In the genomic region with DNA sequence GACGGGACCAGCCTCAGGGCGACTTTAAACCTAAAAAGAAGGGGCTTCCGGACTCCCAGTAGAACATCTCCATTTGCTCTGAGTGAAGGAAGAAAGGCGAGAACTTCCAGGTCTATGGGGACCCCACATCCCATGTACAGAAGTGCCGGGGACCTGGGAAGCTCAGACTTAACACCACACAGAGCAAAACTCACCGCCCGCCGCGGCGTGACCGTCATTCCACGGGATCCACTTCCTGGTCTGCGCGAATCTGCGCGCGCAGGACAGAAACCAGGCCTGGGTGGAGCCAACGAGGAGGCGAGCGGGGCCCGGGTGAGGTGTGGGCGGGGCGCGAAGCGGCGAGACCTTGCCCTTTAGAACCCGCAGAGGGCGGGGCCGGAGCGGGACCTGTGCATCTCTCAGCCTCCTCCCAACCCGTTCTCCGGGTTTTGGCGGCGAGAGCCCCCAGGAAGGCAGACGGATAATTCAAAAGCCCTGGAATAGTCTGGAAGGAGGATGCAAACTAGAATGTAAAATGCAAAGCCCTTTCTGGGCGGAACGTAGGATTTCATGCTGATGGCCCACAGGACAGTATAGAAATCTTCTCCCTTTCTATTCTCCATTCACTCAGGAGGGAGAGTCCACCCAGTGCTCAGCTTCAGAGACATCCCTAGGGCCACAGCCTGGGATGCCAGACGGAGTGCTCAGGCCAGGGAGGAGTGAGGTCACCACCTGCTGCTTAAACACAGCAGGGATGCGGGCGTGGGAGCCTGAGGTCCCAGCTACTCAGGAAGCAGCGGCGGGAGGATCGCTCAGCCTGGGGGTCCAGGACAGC, we compare ENCODE assay signal across 8 cellular contexts. TPM values are rescaled to one million over a fixed set of nuclear protein-coding genes. Genes with fewer than 3 reads are reported as not detected.
DNase-seq lines count a peak whose midpoint lies in the region; ATAC-seq and TF ChIP-seq lines count a peak whose summit lies in the region.
"Not testable (repeated sequence)": the region's sequence is repeated elsewhere in the genome, so short reads cannot be mapped to it uniquely, and the experiment has no call there.

A gene (minus strand): TSS at position 242 of the 814 bp plus-strand sequence. CDS start 3,347 bp downstream, outside the sequence.

- H3K36me3 Mint-ChIP-seq in activated CD4-positive, alpha-beta T cell treated with anti-CD3 and anti-CD28 coated beads, Interleukin-2, amount 10 ng/mL, durations not matched to agents 24 days and 14 days (ENCODE audit: low read depth) = peaks cover 38% of the 10 kb centered on the region

- peak within 1 kb of the TSS; percentile 40 for H3K27ac ChIP-seq in colonic mucosa

- peak within 1 kb of the TSS; percentile 90 for H3K27ac Mint-ChIP-seq in activated CD4-positive, alpha-beta T cell treated with anti-CD3 and anti-CD28 coated beads, Interleukin-2, amount 10 ng/mL, durations not matched to agents 24 days and 14 days

- intact Hi-C loops in activated CD4-positive, alpha-beta T cell treated with anti-CD3 and anti-CD28 coated beads, Interleukin-2, amount 10 ng/mL, durations not matched to agents 24 days and 14 days (cut with micrococcal nuclease) = loop anchor here (1.0 to 2.0 kb wide), 4 partner anchors 37 to 105 kb away; a partner anchor contains a TSS
- intact Hi-C loops in colonic mucosa (cut with DNase I) = not testable (repeated sequence)

- peak within 1 kb of the TSS; percentile 58 to 69 for H3K9ac ChIP-seq in colonic mucosa (ENCODE audit: low read depth in 2 of 2, low read length in 2 of 2)

- peak; percentile 62 for DNase-seq in AG20443 (ENCODE audit: low spot score)
- peak; percentile 23 for DNase-seq in NCI-H510A treated with DMSO at 0.1 percent for 48 hours (lab: John Stamatoyannopoulos, UW)
- DNase-seq in activated CD4-positive, alpha-beta T cell treated with anti-CD3 and anti-CD28 coated beads, Interleukin-2, amount 10 ng/mL, durations not matched to agents 24 days and 14 days = peak; percentile 94
- peak; percentile 83 for DNase-seq in colonic mucosa
- DNase-seq in kidney glomerular epithelial cell (lab: John Stamatoyannopoulos, UW) = peak; percentile 53
- peak; percentile 41 to 57 for DNase-seq in stimulated activated CD4-positive, alpha-beta T cell treated with anti-CD3 and anti-CD28 coated beads, Interleukin-15, amount 100 ng/mL, for 1 hour (ENCODE audit: low read depth in 1 of 2, low spot score in 1 of 2)

- H3K4me1 ChIP-seq in colonic mucosa = not testable (repeated sequence)

- not testable (repeated sequence) for H3K27me3 ChIP-seq in colonic mucosa

- ATAC-seq in GM19035 (IDR thresholded peaks at IDR 0.05; ENCODE audit: unreplicated experiment) (peak; percentile 99), HG03196 (IDR thresholded peaks at IDR 0.05; ENCODE audit: unreplicated experiment) (peak; percentile 97)

- H3K27me3 Mint-ChIP-seq in activated CD4-positive, alpha-beta T cell treated with anti-CD3 and anti-CD28 coated beads, Interleukin-2, amount 10 ng/mL, durations not matched to agents 24 days and 14 days = not testable (repeated sequence)

- peak within 1 kb of the TSS; percentile 87 for H3K4me3 Mint-ChIP-seq in activated CD4-positive, alpha-beta T cell treated with anti-CD3 and anti-CD28 coated beads, Interleukin-2, amount 10 ng/mL, durations not matched to agents 24 days and 14 days

- H3K4me3 ChIP-seq in colonic mucosa = peak within 1 kb of the TSS; percentile 76

- not testable (repeated sequence) for H3K9me3 ChIP-seq in colonic mucosa

- H3K36me3 ChIP-seq in colonic mucosa = not testable (repeated sequence)

- H3K9me3 Mint-ChIP-seq in activated CD4-positive, alpha-beta T cell treated with anti-CD3 and anti-CD28 coated beads, Interleukin-2, amount 10 ng/mL, durations not matched to agents 24 days and 14 days = peaks cover 25% of the 10 kb centered on the region

- H3K4me1 Mint-ChIP-seq in activated CD4-positive, alpha-beta T cell treated with anti-CD3 and anti-CD28 coated beads, Interleukin-2, amount 10 ng/mL, durations not matched to agents 24 days and 14 days = peaks cover 16% of the 10 kb centered on the region

- TF ChIP-seq CTCF in colonic mucosa (IDR thresholded peaks at IDR 0.05) = not testable (repeated sequence)

RNA-seq across cellular contexts. Expression of the gene that starts here (rescaled TPM):
- total RNA-seq in activated CD4-positive, alpha-beta T cell treated with anti-CD3 and anti-CD28 coated beads, Interleukin-2, amount 10 ng/mL, durations not matched to agents 24 days and 14 days = 13.3 and 15.9 TPM in 2 replicates
- total RNA-seq in colonic mucosa = 10 to 100 TPM; 17.1 to 25.8 TPM

Comparison
In these comparisons a context has a peak if more than half of its experiments do, and no peak if none do; other contexts are left out.
1. Peak in every context shown above with its lines: DNase-seq, ATAC-seq, H3K4me3 ChIP-seq and H3K27ac ChIP-seq.
2. DNase-seq: peak in every context shown above with its lines; median percentile 94 in activated CD4-positive, alpha-beta T cell treated with anti-CD3 and anti-CD28 coated beads, Interleukin-2, amount 10 ng/mL, durations not matched to agents 24 days and 14 days; 83 in colonic mucosa; 62 in AG20443; 53 in kidney glomerular epithelial cell; 49 in stimulated activated CD4-positive, alpha-beta T cell treated with anti-CD3 and anti-CD28 coated beads, Interleukin-15, amount 100 ng/mL, for 1 hour; 23 in NCI-H510A treated with DMSO at 0.1 percent for 48 hours.